ENCODE assay signal across 24 cellular contexts in genomic region chr13:29689548-29689947, GRCh38.
"Had no signal": no experiment of that assay in that cellular context is flagged by ENCODE, and none has a peak within 500 bp of the region (broad histone marks: within the 10 kb centered on the region; RNA-seq: fewer than 3 reads in every experiment).

No MANE protein-coding gene starts in this region.

- H3K4me1 Mint-ChIP-seq: naive thymus-derived CD8-positive, alpha-beta T cell; neural progenitor cell had no signal

- H3K36me3 ChIP-seq: colonic mucosa, esophagus muscularis mucosa, left ventricle myocardium inferior, neural progenitor cell, thyroid gland had no signal

- H3K27ac Mint-ChIP-seq: activated naive CD4-positive, alpha-beta T cell treated with anti-CD3 and anti-CD28 coated beads for 36 hours; effector memory CD8-positive, alpha-beta T cell; immature natural killer cell; mesothelial cell of epicardium; neural progenitor cell; progenitor cell of endocrine pancreas had no signal

- ATAC-seq: activated T-cell treated with anti-CD3 and anti-CD28 coated beads, Interleukin-2, amount 50 U/mL, for 4 hours; effector memory CD8-positive, alpha-beta T cell; naive thymus-derived CD8-positive, alpha-beta T cell had no signal

- H3K9me3 Mint-ChIP-seq: activated naive CD4-positive, alpha-beta T cell treated with anti-CD3 and anti-CD28 coated beads for 36 hours; activated T-cell treated with anti-CD3 and anti-CD28 coated beads, Interleukin-2, amount 50 U/mL, for 4 hours; effector memory CD8-positive, alpha-beta T cell; naive thymus-derived CD8-positive, alpha-beta T cell; neural progenitor cell had no signal

- H3K4me1 ChIP-seq: colonic mucosa, left ventricle myocardium inferior, neural progenitor cell, thyroid gland had no signal

- H3K27me3 ChIP-seq: colonic mucosa, dorsolateral prefrontal cortex, esophagus muscularis mucosa, hepatocyte, neural progenitor cell, thyroid gland had no signal

- H3K4me3 ChIP-seq: colonic mucosa, dorsolateral prefrontal cortex, esophagus muscularis mucosa, hepatocyte, left ventricle myocardium inferior, neural progenitor cell, thyroid gland had no signal

- DNase-seq: activated effector memory CD4-positive, alpha-beta T cell treated with Interleukin-2 at 50 U/mL for 16 hours; activated naive CD4-positive, alpha-beta T cell treated with anti-CD3 and anti-CD28 coated beads for 36 hours; activated T-cell treated with anti-CD3 and anti-CD28 coated beads, Interleukin-2, amount 50 U/mL, for 4 hours; amygdala; colonic mucosa; dorsolateral prefrontal cortex; effector memory CD8-positive, alpha-beta T cell; glutamatergic neuron; immature natural killer cell; kidney glomerular epithelial cell; left ventricle myocardium inferior; naive thymus-derived CD8-positive, alpha-beta T cell; retina; stimulated activated CD4-positive, alpha-beta T cell treated with anti-CD3 and anti-CD28 coated beads, Interleukin-4, amount 100 ng/mL, for 1 hour; stimulated activated naive CD4-positive, alpha-beta T cell treated with Interleukin-2 at 50 U/mL for 16 hours; thyroid gland had no signal

- H3K27ac ChIP-seq: colonic mucosa, dorsolateral prefrontal cortex, esophagus muscularis mucosa, hepatocyte, left ventricle myocardium inferior, neural progenitor cell, thyroid gland, VCaP had no signal

- H3K9me3 ChIP-seq: colonic mucosa, esophagus muscularis mucosa, left ventricle myocardium inferior, thyroid gland had no signal

- H3K4me3 Mint-ChIP-seq: activated naive CD4-positive, alpha-beta T cell treated with anti-CD3 and anti-CD28 coated beads for 36 hours; activated T-cell treated with anti-CD3 and anti-CD28 coated beads, Interleukin-2, amount 50 U/mL, for 4 hours; effector memory CD8-positive, alpha-beta T cell; immature natural killer cell; mesothelial cell of epicardium; naive thymus-derived CD8-positive, alpha-beta T cell; neural progenitor cell had no signal

- H3K36me3 Mint-ChIP-seq: mesothelial cell of epicardium, neural progenitor cell had no signal

- FAIRE-seq: bronchial epithelial cell, frontal cortex had no signal
